Comparison of ENCODE assay signal across 15 cellular contexts in genomic region chr9:37602817-37603216, GRCh38. TPM values are rescaled to one million over a fixed set of nuclear protein-coding genes. Genes with fewer than 3 reads are reported as not detected.
DNase-seq lines count a peak whose midpoint lies in the region; ATAC-seq and TF ChIP-seq lines count a peak whose summit lies in the region.
"Had no signal": no experiment of that assay in that cellular context is flagged by ENCODE, and none has a peak within 500 bp of the region (broad histone marks: within the 10 kb centered on the region; RNA-seq: fewer than 3 reads in every experiment).

No MANE protein-coding gene starts in this region.

- H3F3A ChIP-seq in GM23248 (ENCODE audit: insufficient read depth) (no peaks in the 10 kb centered on the region), PC-3 (ENCODE audit: low read length, unreplicated experiment) (no peaks in the 10 kb centered on the region)

- H3K4me3 ChIP-seq in GM23248 (no peak overlapping the region), PC-3 (ENCODE audit: low read length) (peak overlapping the region; percentile 7; the same call in 1 of the 2 replicates), heart right ventricle (no peak overlapping the region)

- H3K4me2 ChIP-seq in GM23248 (ENCODE audit: unreplicated experiment): no peak overlapping the region
- peak overlapping the region; percentile 53 for H3K4me2 ChIP-seq in PC-3 (ENCODE audit: low read length)

- no peak overlapping the region for H3K27ac ChIP-seq in GM23248
- H3K27ac ChIP-seq in PC-3 (ENCODE audit: low read length): peak overlapping the region; percentile 34
- no peak overlapping the region for H3K27ac ChIP-seq in heart right ventricle

- no TSS peak for BruUV-seq in PC-3 (replicated peaks; lab: Mats Ljungman, UMichigan)

- H3K9me2 ChIP-seq in GM23248 (ENCODE audit: insufficient read depth) (no peaks in the 10 kb centered on the region), PC-3 (replicated peaks; ENCODE audit: low read length) (no peaks in the 10 kb centered on the region)

- peak; percentile 85 for ATAC-seq in PC-3
- ATAC-seq in heart right ventricle: peak in 7 of 8 donors; percentile 24 to 92 (median 53)
- peak; percentile 66 for ATAC-seq in sciatic nerve
- ATAC-seq in GM21786 (IDR thresholded peaks at IDR 0.05; ENCODE audit: unreplicated experiment): no peak

- H3K36me3 ChIP-seq in GM23248 (ENCODE audit: low read depth): no peaks in the 10 kb centered on the region
- H3K36me3 ChIP-seq in PC-3 (ENCODE audit: low read depth, low read length): no peaks in the 10 kb centered on the region
- H3K36me3 ChIP-seq in heart right ventricle: no peaks in the 10 kb centered on the region

- TF ChIP-seq CTCF in PC-3 (conservative IDR thresholded peaks at IDR 0.05; ENCODE audit: low read depth, low read length) (no peak), heart right ventricle (IDR thresholded peaks at IDR 0.05) (no peak)

- POLR2A ChIA-PET in PC-3 (lab: Charles Lee; ENCODE audit: unreplicated experiment): no interaction called here

- H3K9ac ChIP-seq in GM23248: no peak overlapping the region
- H3K9ac ChIP-seq in PC-3 (ENCODE audit: low read length): no peak overlapping the region

- no peaks in the 10 kb centered on the region for H3K4me1 ChIP-seq in GM23248 (ENCODE audit: insufficient read depth)
- H3K4me1 ChIP-seq in PC-3 (ENCODE audit: insufficient read depth, low read length): peaks cover 13% of the 10 kb centered on the region
- peaks cover 0 to 10% (median 5%) of the 10 kb centered on the region in 9 donors for H3K4me1 ChIP-seq in heart right ventricle

- H2AFZ ChIP-seq in GM23248: no peak overlapping the region
- H2AFZ ChIP-seq in PC-3 (ENCODE audit: low read length): peak overlapping the region; percentile 9; the same call in 1 of the 2 replicates

- in situ Hi-C loops in GM23248 (cut with MboI): no loop called here

- intact Hi-C loops in PC-3 (cut with micrococcal nuclease) (no loop called here), heart right ventricle (cut with DNase I) (loop anchor here in 1 of 10 donors (10.0 kb wide), 1 partner anchor 52 kb away; the partner anchor contains the start of gene FRMPD1), sciatic nerve (cut with DNase I) (no loop called here)

- H3K79me2 ChIP-seq in GM23248 (ENCODE audit: insufficient read depth) (no peaks in the 10 kb centered on the region), PC-3 (ENCODE audit: low read length) (no peaks in the 10 kb centered on the region)

- peaks cover 11% of the 10 kb centered on the region; the same call in 1 of the 2 replicates for H3K27me3 ChIP-seq in GM23248 (replicated peaks; ENCODE audit: insufficient read depth)
- peaks cover 10% of the 10 kb centered on the region; the same call in 1 of the 2 replicates for H3K27me3 ChIP-seq in PC-3 (ENCODE audit: low read length)
- H3K27me3 ChIP-seq in heart right ventricle: peaks cover 0 to 4% (median 0%) of the 10 kb centered on the region in 7 donors

- peak; percentile 15 for DNase-seq in GM23248
- DNase-seq in PC-3: peak; percentile 81
- DNase-seq in heart right ventricle: peak in 1 of 2 donors; percentile 18
- DNase-seq in sciatic nerve (ENCODE audit: low spot score): no peak
- DNase-seq in NCI-H128 (lab: John Stamatoyannopoulos, UW; ENCODE audit: unreplicated experiment): no peak
- no peak for DNase-seq in nucleus accumbens (lab: John Stamatoyannopoulos, UW)
- DNase-seq in hypothalamus (lab: John Stamatoyannopoulos, UW): no peak
- DNase-seq: C1 segment of cervical spinal cord; hippocampal formation; NCI-H226; posterior cingulate gyrus; stimulated activated CD4-positive, alpha-beta T cell treated with anti-CD3 and anti-CD28 coated beads, Interleukin-4, amount 100 ng/mL, for 4 hours had no signal

- no peaks in the 10 kb centered on the region for H4K20me1 ChIP-seq in GM23248 (ENCODE audit: insufficient read depth)
- no peaks in the 10 kb centered on the region for H4K20me1 ChIP-seq in PC-3 (ENCODE audit: low read length)

- 58 to 65% methylated on average over 5 of the region's 5 CpGs for WGBS in GM23248 (ENCODE audit: low coverage in 1 of 2, low lambda C conversion rate in 2 of 2, missing lambda C conversion rate in 2 of 2), 2 experiments
- WGBS in heart right ventricle, 2 donors: 33% methylated on average over 5 of the region's 5 CpGs

- H3K9me3 ChIP-seq in GM23248 (ENCODE audit: low read depth): no peaks in the 10 kb centered on the region
- H3K9me3 ChIP-seq in PC-3 (ENCODE audit: low read length): no peaks in the 10 kb centered on the region
- H3K9me3 ChIP-seq in heart right ventricle: no peaks in the 10 kb centered on the region

- CTCF ChIA-PET in PC-3 (lab: Charles Lee): no interaction called here

RNA-seq across cellular contexts. Expression of gene TOMM5, which starts 10.4 kb away (rescaled TPM):
- 122 and 130 TPM in 2 replicates for total RNA-seq in GM23248 (2014; rRNA removed; shearing (Covaris generic))
- polyA plus RNA-seq in GM23248 (2016; fragmentation: Nextera tagmentation; extraction: Ambion mirVana) (282 and 288 TPM in 2 replicates), heart right ventricle (100 to 1,000 TPM in 1 of 2 donors, 10 to 100 TPM in 1; 74.1 to 145 TPM)
- total RNA-seq in PC-3 (2014; rRNA removed) (220 and 252 TPM in 2 replicates), heart right ventricle (10 to 100 TPM; 45.7 to 62.9 (median 52.1) TPM), sciatic nerve (60.0 TPM)

RNA-seq across cellular contexts. Expression of gene FBXO10, which starts 26.6 kb away (rescaled TPM):
- 2.9 and 9.9 TPM in 2 replicates for total RNA-seq in GM23248 (2014; rRNA removed; shearing (Covaris generic))
- polyA plus RNA-seq in GM23248 (2016; fragmentation: Nextera tagmentation; extraction: Ambion mirVana): 4.4 and 4.5 TPM in 2 replicates
- 2.6 and 5.1 TPM in 2 replicates for total RNA-seq in PC-3 (2014; rRNA removed)
- total RNA-seq in heart right ventricle: 1 to 10 TPM; 4.8 to 7.4 (median 5.9) TPM
- polyA plus RNA-seq in heart right ventricle: 1 to 10 TPM; 2.3 to 3.3 TPM
- 8.0 TPM for total RNA-seq in sciatic nerve

RNA-seq across cellular contexts. Expression of gene FRMPD1, which starts 47.9 kb away (rescaled TPM):
- total RNA-seq in GM23248 (2014; rRNA removed; shearing (Covaris generic)): not detected in 2 replicates
- polyA plus RNA-seq in GM23248 (2016; fragmentation: Nextera tagmentation; extraction: Ambion mirVana) (not detected in 2 replicates), heart right ventricle (under 1 TPM; 0.03 to 0.22 TPM)
- total RNA-seq in PC-3 (2014; rRNA removed) (not detected in 2 replicates), heart right ventricle (1 to 10 TPM in 3 of 10 donors, under 1 TPM in 7; 0.38 to 1.7 (median 0.67) TPM), sciatic nerve (0.67 TPM)
- total RNA-seq: activated T-helper 2 cell treated with anti-CD3 and anti-CD28 coated beads, Interferon-gamma antibody, Interleukin-2, Interleukin-4, amounts not matched to agents 10 μg/mL and 5 μg/mL and 100 μg/mL, durations not matched to agents 14 hours and 24 hours and 36 hours; T-helper 2 cell treated with Interferon-gamma antibody and Interleukin-4, amounts not matched to agents 100 ng/mL and 5 ng/mL, for 36 hours had no signal

Comparison
In these comparisons a context has a peak if more than half of its experiments do, and no peak if none do; other contexts are left out.
1. DNase-seq: peak in GM23248 (single experiment) and PC-3 (single experiment); none in sciatic nerve (single experiment), NCI-H128 (single experiment), nucleus accumbens (0 of 56) and hypothalamus (0 of 51).